ENCODE assay signal across 22 cellular contexts in genomic region chr20:50343125-50343489, GRCh38.
"Had no signal": no experiment of that assay in that cellular context is flagged by ENCODE, and none has a peak within 500 bp of the region (broad histone marks: within the 10 kb centered on the region; RNA-seq: fewer than 3 reads in every experiment).

No MANE protein-coding gene starts in this region.

- H3K36me3 ChIP-seq: lower lobe of right lung, ovary, prostate gland, upper lobe of left lung, WERI-Rb-1 had no signal

- H3K27ac Mint-ChIP-seq: activated CD8-positive, alpha-beta memory T cell treated with anti-CD3 and anti-CD28 coated beads, Interleukin-2, amount 10 ng/mL, durations not matched to agents 7 days and 5 days had no signal

- FAIRE-seq: bronchial epithelial cell, endometrium, kidney had no signal

- H3K4me3 Mint-ChIP-seq: activated CD8-positive, alpha-beta memory T cell treated with anti-CD3 and anti-CD28 coated beads, Interleukin-2, amount 10 ng/mL, durations not matched to agents 7 days and 5 days; activated naive CD8-positive, alpha-beta T cell; naive thymus-derived CD4-positive, alpha-beta T cell had no signal

- ATAC-seq: activated CD8-positive, alpha-beta memory T cell treated with anti-CD3 and anti-CD28 coated beads, Interleukin-2, amount 10 ng/mL, durations not matched to agents 7 days and 5 days; lower lobe of right lung; naive thymus-derived CD4-positive, alpha-beta T cell had no signal

- DNase-seq: activated CD4-positive, alpha-beta T cell treated with anti-CD3 and anti-CD28 coated beads, Interleukin-2, amount 50 U/mL, for 4 hours; activated CD4-positive, CD25-positive, alpha-beta regulatory T cell treated with anti-CD3 and anti-CD28 coated beads, Interleukin-2, amount 50 U/mL, for 72 hours; activated CD8-positive, alpha-beta memory T cell treated with anti-CD3 and anti-CD28 coated beads, Interleukin-2, amount 10 ng/mL, durations not matched to agents 7 days and 5 days; activated naive CD4-positive, alpha-beta T cell; amniotic stem cell; cerebellar nuclear complex; cortex of kidney; effector CD4-positive, alpha-beta T cell; foreskin fibroblast; kidney; lower lobe of right lung; naive thymus-derived CD4-positive, alpha-beta T cell; ovary; stimulated activated CD4-positive, alpha-beta T cell treated with anti-CD3 and anti-CD28 coated beads, Interleukin-4, amount 100 ng/mL, for 24 hours; stimulated activated naive CD4-positive, alpha-beta T cell treated with Interleukin-2 at 50 U/mL for 16 hours; WERI-Rb-1 had no signal

- H3K4me3 ChIP-seq: lower lobe of right lung, ovary, prostate gland, SK-N-MC, upper lobe of left lung had no signal

- H3K36me3 Mint-ChIP-seq: activated CD8-positive, alpha-beta memory T cell treated with anti-CD3 and anti-CD28 coated beads, Interleukin-2, amount 10 ng/mL, durations not matched to agents 7 days and 5 days; activated naive CD8-positive, alpha-beta T cell; naive thymus-derived CD4-positive, alpha-beta T cell had no signal

- H3K27me3 ChIP-seq: ovary, upper lobe of left lung had no signal

- H3K27ac ChIP-seq: lower lobe of right lung, ovary, SK-N-MC, WERI-Rb-1 had no signal

- H3K9me3 ChIP-seq: lower lobe of right lung, ovary, prostate gland, upper lobe of left lung had no signal
